Comparison of ENCODE assay signal across 8 cellular contexts in the genomic region with DNA sequence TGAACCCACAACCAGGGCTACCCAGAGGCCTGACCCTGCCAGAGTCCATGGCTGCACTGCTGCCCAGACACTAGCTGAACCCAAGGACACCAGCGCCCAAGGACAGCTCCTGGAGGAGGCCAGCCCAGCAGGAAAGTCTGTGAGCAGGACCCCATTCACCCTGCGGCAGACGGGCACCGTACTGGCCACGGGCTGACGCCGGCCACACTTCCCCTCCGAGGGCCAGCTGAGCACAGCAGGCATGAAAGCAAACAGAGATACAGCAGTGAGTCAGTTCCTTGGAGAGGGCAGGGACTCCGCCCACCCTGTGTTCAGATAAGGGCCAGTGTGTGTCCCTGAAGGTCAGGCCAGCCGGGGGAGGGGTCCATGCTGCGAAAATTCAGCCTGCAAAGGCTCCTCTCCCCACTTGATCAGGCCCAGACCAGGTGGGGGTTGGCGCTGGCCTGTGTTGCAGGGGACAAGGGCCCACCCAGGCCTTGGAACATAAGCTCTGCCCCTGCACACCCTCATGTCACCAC. TPM values are rescaled to one million over a fixed set of nuclear protein-coding genes. Genes with fewer than 3 reads are reported as not detected.
DNase-seq lines count a peak whose midpoint lies in the region; ATAC-seq, FAIRE-seq and TF ChIP-seq lines count a peak whose summit lies in the region.
"Had no signal": no experiment of that assay in that cellular context is flagged by ENCODE, and none has a peak within 500 bp of the region (broad histone marks: within the 10 kb centered on the region; RNA-seq: fewer than 3 reads in every experiment).

No MANE protein-coding gene starts in this region.

- FAIRE-seq in A549 (lab: Jason Lieb, UNC) = no peak

- no peak overlapping the region for H3K4me3 ChIP-seq in A549
- H3K4me3 ChIP-seq in fibroblast of pulmonary artery (replicated peaks; ENCODE audit: low read depth, low read length) = no peak overlapping the region

- no peak for TF ChIP-seq EP300 in A549 (IDR thresholded peaks at IDR 0.05)

- peak; percentile 66 to 78 for DNase-seq in A549 (ENCODE audit: low read depth in 1 of 2, low spot score in 1 of 2)
- DNase-seq in NCI-H2196 treated with DMSO at 0.1 percent for 48 hours (lab: John Stamatoyannopoulos, UW; ENCODE audit: unreplicated experiment) = peak; percentile 55
- DNase-seq in fibroblast of pulmonary artery (ENCODE audit: low read depth) = peak; percentile 60
- no peak for DNase-seq in activated CD8-positive, alpha-beta memory T cell treated with anti-CD3 and anti-CD28 coated beads, Interleukin-2, amount 50 U/mL, for 48 hours
- no peak for DNase-seq in NCI-H128 (lab: John Stamatoyannopoulos, UW; ENCODE audit: unreplicated experiment)
- no peak for DNase-seq in stimulated activated naive CD4-positive, alpha-beta T cell (lab: John Stamatoyannopoulos, UW)
- DNase-seq: activated effector memory CD4-positive, alpha-beta T cell treated with Interleukin-2 at 50 U/mL for 16 hours; CD4-positive, alpha-beta memory T cell had no signal

- POLR2A ChIA-PET in A549 (lab: Yijun Ruan, JAX) = interaction anchor here (0.5 to 1.6 kb wide), 6 partner anchors 9 to 52 kb away, joined by 3 to 15 read pairs (median 5); a partner anchor contains a TSS

- peak; percentile 58 to 68 for ATAC-seq in A549

- TF ChIP-seq CTCF in A549 (IDR thresholded peaks at IDR 0.05) = no peak
- TF ChIP-seq CTCF in fibroblast of pulmonary artery (IDR thresholded peaks at IDR 0.05; ENCODE audit: low read length, missing control alignments) = no peak

- peak overlapping the region; percentile 48 for H3K4me2 ChIP-seq in A549

- H3K9me3 ChIP-seq in A549 = no peaks in the 10 kb centered on the region

- TF ChIP-seq POLR2A in A549 (IDR thresholded peaks at IDR 0.05; ENCODE audit: low read length) = no peak

- CTCF ChIA-PET in A549 (lab: Yijun Ruan, JAX) = interaction anchor here (0.6 to 9.9 kb wide), 8 partner anchors 8 to 170 kb away, joined by 3 to 71 read pairs (median 6); a partner anchor contains a TSS

- no peak for TF ChIP-seq RAD21 in A549 (conservative IDR thresholded peaks at IDR 0.05 in 1 of 2, IDR thresholded peaks at IDR 0.05 in 1 of 2)

- H3K4me1 ChIP-seq in A549 = peaks cover 39% of the 10 kb centered on the region

- peak overlapping the region; percentile 47 to 76; a peak in 4 of 6 replicates for H3K27ac ChIP-seq in A549

- 6% methylated on average over 10 of the region's 12 CpGs for WGBS in A549 (ENCODE audit: missing lambda C conversion rate)

TF ChIP-seq in A549, 52 proteins besides CTCF, POLR2A, EP300 and RAD21:
- TF ChIP-seq GATA3 (IDR thresholded peaks at IDR 0.05; ENCODE audit: borderline replicate concordance) (0 out of 2 replicates have a peak, but pooled peaks have one; percentile 10), FOSL2 (IDR thresholded peaks at IDR 0.05) (no peak), FOSL2 (CRISPR knock-in tag; IDR thresholded peaks at IDR 0.05) (peak; percentile 53; the same call in 1 of the 2 replicates)
- TF ChIP-seq, protein P1, sequence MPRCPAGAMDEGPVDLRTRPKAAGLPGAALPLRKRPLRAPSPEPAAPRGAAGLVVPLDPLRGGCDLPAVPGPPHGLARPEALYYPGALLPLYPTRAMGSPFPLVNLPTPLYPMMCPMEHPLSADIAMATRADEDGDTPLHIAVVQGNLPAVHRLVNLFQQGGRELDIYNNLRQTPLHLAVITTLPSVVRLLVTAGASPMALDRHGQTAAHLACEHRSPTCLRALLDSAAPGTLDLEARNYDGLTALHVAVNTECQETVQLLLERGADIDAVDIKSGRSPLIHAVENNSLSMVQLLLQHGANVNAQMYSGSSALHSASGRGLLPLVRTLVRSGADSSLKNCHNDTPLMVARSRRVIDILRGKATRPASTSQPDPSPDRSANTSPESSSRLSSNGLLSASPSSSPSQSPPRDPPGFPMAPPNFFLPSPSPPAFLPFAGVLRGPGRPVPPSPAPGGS (IDR thresholded peaks at IDR 0.05) = 0 out of 3 replicates have a peak, but pooled peaks have one; percentile 18
- TF ChIP-seq, protein P2, sequence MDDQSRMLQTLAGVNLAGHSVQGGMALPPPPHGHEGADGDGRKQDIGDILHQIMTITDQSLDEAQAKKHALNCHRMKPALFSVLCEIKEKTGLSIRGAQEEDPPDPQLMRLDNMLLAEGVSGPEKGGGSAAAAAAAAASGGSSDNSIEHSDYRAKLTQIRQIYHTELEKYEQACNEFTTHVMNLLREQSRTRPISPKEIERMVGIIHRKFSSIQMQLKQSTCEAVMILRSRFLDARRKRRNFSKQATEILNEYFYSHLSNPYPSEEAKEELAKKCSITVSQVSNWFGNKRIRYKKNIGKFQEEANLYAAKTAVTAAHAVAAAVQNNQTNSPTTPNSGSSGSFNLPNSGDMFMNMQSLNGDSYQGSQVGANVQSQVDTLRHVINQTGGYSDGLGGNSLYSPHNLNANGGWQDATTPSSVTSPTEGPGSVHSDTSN (IDR thresholded peaks at IDR 0.05) = peak; percentile 62
- TF ChIP-seq, protein P3, sequence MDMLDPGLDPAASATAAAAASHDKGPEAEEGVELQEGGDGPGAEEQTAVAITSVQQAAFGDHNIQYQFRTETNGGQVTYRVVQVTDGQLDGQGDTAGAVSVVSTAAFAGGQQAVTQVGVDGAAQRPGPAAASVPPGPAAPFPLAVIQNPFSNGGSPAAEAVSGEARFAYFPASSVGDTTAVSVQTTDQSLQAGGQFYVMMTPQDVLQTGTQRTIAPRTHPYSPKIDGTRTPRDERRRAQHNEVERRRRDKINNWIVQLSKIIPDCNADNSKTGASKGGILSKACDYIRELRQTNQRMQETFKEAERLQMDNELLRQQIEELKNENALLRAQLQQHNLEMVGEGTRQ (IDR thresholded peaks at IDR 0.05) = no peak
- TF ChIP-seq, protein P4, sequence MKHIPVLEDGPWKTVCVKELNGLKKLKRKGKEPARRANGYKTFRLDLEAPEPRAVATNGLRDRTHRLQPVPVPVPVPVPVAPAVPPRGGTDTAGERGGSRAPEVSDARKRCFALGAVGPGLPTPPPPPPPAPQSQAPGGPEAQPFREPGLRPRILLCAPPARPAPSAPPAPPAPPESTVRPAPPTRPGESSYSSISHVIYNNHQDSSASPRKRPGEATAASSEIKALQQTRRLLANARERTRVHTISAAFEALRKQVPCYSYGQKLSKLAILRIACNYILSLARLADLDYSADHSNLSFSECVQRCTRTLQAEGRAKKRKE (CRISPR knock-in tag; IDR thresholded peaks at IDR 0.05; ENCODE audit: low read depth) = no peak
- TF ChIP-seq, protein P5, sequence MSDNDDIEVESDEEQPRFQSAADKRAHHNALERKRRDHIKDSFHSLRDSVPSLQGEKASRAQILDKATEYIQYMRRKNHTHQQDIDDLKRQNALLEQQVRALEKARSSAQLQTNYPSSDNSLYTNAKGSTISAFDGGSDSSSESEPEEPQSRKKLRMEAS (IDR thresholded peaks at IDR 0.05) = peak; percentile 59

RNA-seq across cellular contexts. Expression of a gene that starts 3.2 kb away (rescaled TPM):
- polyA plus RNA-seq in A549 (2011; rRNA removed) = 0.06 and 0.29 TPM in 2 replicates
- 0.95 and 1.5 TPM in 2 replicates for polyA plus RNA-seq in A549 (2012; cell fraction: cytosol; rRNA removed)
- 4.8 and 5.1 TPM in 2 replicates for polyA plus RNA-seq in A549 (2012; cell fraction: nucleus; rRNA removed)
- polyA plus RNA-seq in A549 (2017; fragmentation: RNase III; extraction: RNeasy Plus Mini Kit Qiagen cat#74134 plus additional on column Dnase treatment) = 1.0 to 1.7 TPM (median 1.7 TPM) in 3 replicates
- polyA minus RNA-seq in A549 (2011; rRNA and poly(A)+ RNA removed) = not detected in 2 replicates
- polyA plus RNA-seq: CD4-positive, alpha-beta memory T cell had no signal

RNA-seq across cellular contexts. Expression of a gene that starts 6.2 kb away (rescaled TPM):
- polyA plus RNA-seq in A549 (2011; rRNA removed) (0.30 and 0.32 TPM in 2 replicates), A549 (2017; fragmentation: RNase III; extraction: RNeasy Plus Mini Kit Qiagen cat#74134 plus additional on column Dnase treatment) (0.81 to 1.0 TPM (median 0.87 TPM) in 3 replicates)
- 0.89 and 1.6 TPM in 2 replicates for polyA plus RNA-seq in A549 (2012; cell fraction: cytosol; rRNA removed)
- 0.71 and 1.6 TPM in 2 replicates for polyA plus RNA-seq in A549 (2012; cell fraction: nucleus; rRNA removed)
- 0.37 and 0.54 TPM in 2 replicates for polyA minus RNA-seq in A549 (2011; rRNA and poly(A)+ RNA removed)
- polyA plus RNA-seq: CD4-positive, alpha-beta memory T cell had no signal

RNA-seq across cellular contexts. Expression of a gene that starts 8.5 kb away (rescaled TPM):
- polyA plus RNA-seq in A549 (2011; rRNA removed) (not detected in 2 replicates), A549 (2017; fragmentation: RNase III; extraction: RNeasy Plus Mini Kit Qiagen cat#74134 plus additional on column Dnase treatment) (0.04 to 0.07 TPM (median 0.07 TPM) in 3 replicates)
- 0.04 TPM in 2 replicates for polyA plus RNA-seq in A549 (2012; cell fraction: cytosol; rRNA removed)
- 0.14 and 0.23 TPM in 2 replicates for polyA plus RNA-seq in A549 (2012; cell fraction: nucleus; rRNA removed)
- polyA minus RNA-seq in A549 (2011; rRNA and poly(A)+ RNA removed) = not detected in 2 replicates
- polyA plus RNA-seq: CD4-positive, alpha-beta memory T cell had no signal

RNA-seq across cellular contexts. Expression of a gene that starts 11.9 kb away (rescaled TPM):
- not detected in 2 replicates for polyA plus RNA-seq in A549 (2011; rRNA removed)
- 0.04 TPM in 2 replicates for polyA plus RNA-seq in A549 (2012; cell fraction: cytosol; rRNA removed)
- 0.18 and 0.20 TPM in 2 replicates for polyA plus RNA-seq in A549 (2012; cell fraction: nucleus; rRNA removed)
- polyA plus RNA-seq in A549 (2017; fragmentation: RNase III; extraction: RNeasy Plus Mini Kit Qiagen cat#74134 plus additional on column Dnase treatment) = 0.04 to 0.05 TPM (median 0.05 TPM) in 3 replicates
- polyA minus RNA-seq in A549 (2011; rRNA and poly(A)+ RNA removed) = not detected in 2 replicates
- polyA plus RNA-seq: CD4-positive, alpha-beta memory T cell had no signal

RNA-seq across cellular contexts. Expression of a gene that starts 13.3 kb away (rescaled TPM):
- polyA plus RNA-seq in A549 (2011; rRNA removed) (5.6 and 6.4 TPM in 2 replicates), A549 (2017; fragmentation: RNase III; extraction: RNeasy Plus Mini Kit Qiagen cat#74134 plus additional on column Dnase treatment) (17.9 to 19.5 TPM (median 17.9 TPM) in 3 replicates)
- polyA plus RNA-seq in A549 (2012; cell fraction: cytosol; rRNA removed) = 16.4 and 23.9 TPM in 2 replicates
- polyA plus RNA-seq in A549 (2012; cell fraction: nucleus; rRNA removed) = 99.7 and 138 TPM in 2 replicates
- 3.3 and 4.8 TPM in 2 replicates for polyA minus RNA-seq in A549 (2011; rRNA and poly(A)+ RNA removed)

Comparison
In these comparisons a context has a peak if more than half of its experiments do, and no peak if none do; other contexts are left out.
1. DNase-seq: peak in A549 (2 of 2), NCI-H2196 treated with DMSO at 0.1 percent for 48 hours (single experiment) and fibroblast of pulmonary artery (single experiment); none in activated CD8-positive, alpha-beta memory T cell treated with anti-CD3 and anti-CD28 coated beads, Interleukin-2, amount 50 U/mL, for 48 hours (single experiment), NCI-H128 (single experiment) and stimulated activated naive CD4-positive, alpha-beta T cell (0 of 6).